ENCODE assay signal across 9 cellular contexts in the genomic region with DNA sequence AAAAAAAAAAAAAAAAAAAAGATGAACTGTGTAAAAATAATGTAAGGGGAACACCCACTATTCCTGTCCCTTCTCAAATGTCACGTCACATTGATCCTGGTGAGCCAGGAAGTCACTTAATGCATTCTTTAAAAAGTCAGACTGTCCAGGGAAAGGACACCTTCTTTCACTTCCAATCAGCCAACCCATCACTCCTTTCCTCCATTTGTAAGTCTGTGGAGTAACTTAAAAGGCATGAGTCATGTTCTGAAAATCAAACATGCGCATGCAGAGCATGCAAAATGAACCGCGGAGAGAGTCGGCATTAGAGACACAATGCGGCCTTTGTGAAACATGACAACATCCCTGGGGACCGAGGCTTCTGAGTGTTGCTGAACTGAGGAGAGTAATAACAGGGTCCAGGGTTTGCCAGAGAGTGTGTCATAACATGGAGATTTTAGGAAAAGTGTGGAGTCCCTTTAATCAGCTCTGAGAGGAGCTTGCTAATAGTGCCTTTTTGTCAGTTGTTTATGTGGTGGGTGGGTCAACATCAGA.
DNase-seq lines count a peak whose midpoint lies in the region; ATAC-seq lines count a peak whose summit lies in the region.
"Had no signal": no experiment of that assay in that cellular context is flagged by ENCODE, and none has a peak within 500 bp of the region (broad histone marks: within the 10 kb centered on the region; RNA-seq: fewer than 3 reads in every experiment).

No MANE protein-coding gene starts in this region.

- H3K4me3 ChIP-seq in ectodermal cell (ENCODE audit: insufficient read depth, low read depth, low read length), result no peak overlapping the region

- no peaks in the 10 kb centered on the region for H3K4me1 Mint-ChIP-seq in immature natural killer cell

- H3K27ac ChIP-seq in ectodermal cell (ENCODE audit: insufficient read depth, low read depth, low read length, poor library complexity, severe bottlenecking), result peak overlapping the region; percentile 28

- DNase-seq in DMS 273 treated with DMSO at 0.1 percent for 48 hours (lab: John Stamatoyannopoulos, UW), result peak; percentile 0
- peak; percentile 8 for DNase-seq in NAMALWA (ENCODE audit: low spot score)
- DNase-seq in myocyte (ENCODE audit: low read depth), result peak; percentile 87
- DNase-seq in GDM1 (lab: John Stamatoyannopoulos, UW), result no peak
- no peak for DNase-seq in cerebellar nuclear complex (lab: John Stamatoyannopoulos, UW)
- DNase-seq in immature natural killer cell, result no peak

- H3K4me3 Mint-ChIP-seq in immature natural killer cell, result no peak overlapping the region
- H3K4me3 Mint-ChIP-seq: activated naive CD8-positive, alpha-beta T cell had no signal

- H3K36me3 Mint-ChIP-seq in immature natural killer cell, result no peaks in the 10 kb centered on the region
- H3K36me3 Mint-ChIP-seq: activated naive CD8-positive, alpha-beta T cell had no signal

- H3K27ac Mint-ChIP-seq in immature natural killer cell, result no peak overlapping the region
- H3K27ac Mint-ChIP-seq: activated naive CD8-positive, alpha-beta T cell had no signal

- peaks cover 0 to 4% (median 0%) of the 10 kb centered on the region in 6 donors for H3K9me3 Mint-ChIP-seq in immature natural killer cell

- ATAC-seq in GM21737 (IDR thresholded peaks at IDR 0.05; ENCODE audit: unreplicated experiment), result peak; percentile 78

- H3K27me3 Mint-ChIP-seq in immature natural killer cell (ENCODE audit: low read depth in 3 of 3), result peaks cover 0 to 3% (median 2%) of the 10 kb centered on the region in 3 donors

- H3K9me3 ChIP-seq in ectodermal cell (ENCODE audit: control insufficient read depth, low read length), result no peaks in the 10 kb centered on the region

- no peaks in the 10 kb centered on the region for H3K27me3 ChIP-seq in ectodermal cell (ENCODE audit: control insufficient read depth, insufficient read depth, low read length, poor library complexity, severe bottlenecking)

- no peaks in the 10 kb centered on the region for H3K36me3 ChIP-seq in ectodermal cell (ENCODE audit: control insufficient read depth, insufficient read depth, low read length)

- WGBS in ectodermal cell, 2 experiments, result 9 to 15% methylated on average over 7 of the region's 7 CpGs

- peaks cover 34% of the 10 kb centered on the region for H3K4me1 ChIP-seq in ectodermal cell (ENCODE audit: control insufficient read depth, insufficient read depth, low read length)

Comparison
In these comparisons a context has a peak if more than half of its experiments do, and no peak if none do; other contexts are left out.
1. DNase-seq: peak in DMS 273 treated with DMSO at 0.1 percent for 48 hours (single experiment), NAMALWA (single experiment) and myocyte (single experiment); none in GDM1 (single experiment), cerebellar nuclear complex (0 of 2) and immature natural killer cell (0 of 3).